Comparison of ENCODE assay signal across 1 cellular context in genomic region chr15:63517614-63518013, GRCh38.
TF ChIP-seq lines count a peak whose summit lies in the region.

No MANE protein-coding gene starts in this region.

TF ChIP-seq in WTC11, 78 proteins besides CTCF, POLR2A, EP300 and RAD21 (continued from another document):
- TF ChIP-seq ZNF425 (CRISPR knock-in tag; conservative IDR thresholded peaks at IDR 0.05) (no peak), ZNF423 (CRISPR knock-in tag; IDR thresholded peaks at IDR 0.05) (no peak), ZNF396 (CRISPR knock-in tag; IDR thresholded peaks at IDR 0.05; ENCODE audit: borderline replicate concordance) (no peak), USF2 (CRISPR knock-in tag; IDR thresholded peaks at IDR 0.05) (no peak), ETV6 (CRISPR knock-in tag; IDR thresholded peaks at IDR 0.05) (no peak)
- TF ChIP-seq, protein P1, sequence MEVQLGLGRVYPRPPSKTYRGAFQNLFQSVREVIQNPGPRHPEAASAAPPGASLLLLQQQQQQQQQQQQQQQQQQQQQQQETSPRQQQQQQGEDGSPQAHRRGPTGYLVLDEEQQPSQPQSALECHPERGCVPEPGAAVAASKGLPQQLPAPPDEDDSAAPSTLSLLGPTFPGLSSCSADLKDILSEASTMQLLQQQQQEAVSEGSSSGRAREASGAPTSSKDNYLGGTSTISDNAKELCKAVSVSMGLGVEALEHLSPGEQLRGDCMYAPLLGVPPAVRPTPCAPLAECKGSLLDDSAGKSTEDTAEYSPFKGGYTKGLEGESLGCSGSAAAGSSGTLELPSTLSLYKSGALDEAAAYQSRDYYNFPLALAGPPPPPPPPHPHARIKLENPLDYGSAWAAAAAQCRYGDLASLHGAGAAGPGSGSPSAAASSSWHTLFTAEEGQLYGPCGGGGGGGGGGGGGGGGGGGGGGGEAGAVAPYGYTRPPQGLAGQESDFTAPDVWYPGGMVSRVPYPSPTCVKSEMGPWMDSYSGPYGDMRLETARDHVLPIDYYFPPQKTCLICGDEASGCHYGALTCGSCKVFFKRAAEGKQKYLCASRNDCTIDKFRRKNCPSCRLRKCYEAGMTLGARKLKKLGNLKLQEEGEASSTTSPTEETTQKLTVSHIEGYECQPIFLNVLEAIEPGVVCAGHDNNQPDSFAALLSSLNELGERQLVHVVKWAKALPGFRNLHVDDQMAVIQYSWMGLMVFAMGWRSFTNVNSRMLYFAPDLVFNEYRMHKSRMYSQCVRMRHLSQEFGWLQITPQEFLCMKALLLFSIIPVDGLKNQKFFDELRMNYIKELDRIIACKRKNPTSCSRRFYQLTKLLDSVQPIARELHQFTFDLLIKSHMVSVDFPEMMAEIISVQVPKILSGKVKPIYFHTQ (CRISPR knock-in tag; IDR thresholded peaks at IDR 0.05): no peak
